ENCODE assay signal across 3 cellular contexts in genomic region chr11:66989360-66989759, GRCh38. TPM values are rescaled to one million over a fixed set of nuclear protein-coding genes. Genes with fewer than 3 reads are reported as not detected.
"Had no signal": no experiment of that assay in that cellular context is flagged by ENCODE, and none has a peak within 500 bp of the region (broad histone marks: within the 10 kb centered on the region; RNA-seq: fewer than 3 reads in every experiment).

No MANE protein-coding gene starts in this region.

RNA-seq across cellular contexts. Expression of gene C11orf86, which starts 14.3 kb away (rescaled TPM):
- total RNA-seq: HT1080, IMR-90 had no signal
- polyA plus RNA-seq: IgD-negative memory B cell, IMR-90 had no signal

RNA-seq across cellular contexts. Expression of gene SYT12, which starts 33.6 kb away (rescaled TPM):
- polyA plus RNA-seq: IgD-negative memory B cell had no signal
